14 cellular contexts compared by ENCODE assay signal in genomic region chr4:77010841-77011354, GRCh38.
DNase-seq lines count a peak whose midpoint lies in the region; ATAC-seq lines count a peak whose summit lies in the region.
"Had no signal": no experiment of that assay in that cellular context is flagged by ENCODE, and none has a peak within 500 bp of the region (broad histone marks: within the 10 kb centered on the region; RNA-seq: fewer than 3 reads in every experiment).

No MANE protein-coding gene starts in this region.

- H3K4me3 Mint-ChIP-seq in T-helper 2 cell treated with Interferon-gamma antibody and Interleukin-4, amounts not matched to agents 5 μg/mL and 100 μg/mL, for 36 hours: peak overlapping the region; percentile 39
- H3K4me3 Mint-ChIP-seq in activated T-cell treated with anti-CD3 and anti-CD28 coated beads, Interleukin-2, amount 50 U/mL, for 24 hours: no peak overlapping the region

- H3K27ac Mint-ChIP-seq in T-helper 2 cell treated with Interferon-gamma antibody and Interleukin-4, amounts not matched to agents 5 μg/mL and 100 μg/mL, for 36 hours: no peak overlapping the region
- no peak overlapping the region for H3K27ac Mint-ChIP-seq in activated T-cell treated with anti-CD3 and anti-CD28 coated beads, Interleukin-2, amount 50 U/mL, for 24 hours

- no peaks in the 10 kb centered on the region for H3K9me3 Mint-ChIP-seq in T-helper 2 cell treated with Interferon-gamma antibody and Interleukin-4, amounts not matched to agents 5 μg/mL and 100 μg/mL, for 36 hours
- no peaks in the 10 kb centered on the region for H3K9me3 Mint-ChIP-seq in activated T-cell treated with anti-CD3 and anti-CD28 coated beads, Interleukin-2, amount 50 U/mL, for 24 hours

- no peaks in the 10 kb centered on the region for H3K36me3 Mint-ChIP-seq in T-helper 2 cell treated with Interferon-gamma antibody and Interleukin-4, amounts not matched to agents 5 μg/mL and 100 μg/mL, for 36 hours (ENCODE audit: low read depth)
- peaks cover 56% of the 10 kb centered on the region for H3K36me3 Mint-ChIP-seq in activated T-cell treated with anti-CD3 and anti-CD28 coated beads, Interleukin-2, amount 50 U/mL, for 24 hours (ENCODE audit: low read depth)

- peaks cover 48% of the 10 kb centered on the region for H3K27me3 Mint-ChIP-seq in T-helper 2 cell treated with Interferon-gamma antibody and Interleukin-4, amounts not matched to agents 5 μg/mL and 100 μg/mL, for 36 hours (ENCODE audit: low read depth)
- no peaks in the 10 kb centered on the region for H3K27me3 Mint-ChIP-seq in activated T-cell treated with anti-CD3 and anti-CD28 coated beads, Interleukin-2, amount 50 U/mL, for 24 hours

- no peak for ATAC-seq in esophagus mucosa
- ATAC-seq: left ventricle myocardium superior had no signal

- peaks cover 37% of the 10 kb centered on the region for H3K4me1 Mint-ChIP-seq in T-helper 2 cell treated with Interferon-gamma antibody and Interleukin-4, amounts not matched to agents 5 μg/mL and 100 μg/mL, for 36 hours (ENCODE audit: low read depth)
- H3K4me1 Mint-ChIP-seq in activated T-cell treated with anti-CD3 and anti-CD28 coated beads, Interleukin-2, amount 50 U/mL, for 24 hours (ENCODE audit: low read depth): peaks cover 70% of the 10 kb centered on the region

- DNase-seq in T-helper 2 cell treated with Interferon-gamma antibody and Interleukin-4, amounts not matched to agents 5 μg/mL and 100 μg/mL, for 36 hours (ENCODE audit: low spot score): no peak
- DNase-seq in T-helper 2 cell: no peak
- DNase-seq in amniotic epithelial cell (ENCODE audit: low read depth): peak; percentile 86
- peak; percentile 72 for DNase-seq in glomerular endothelial cell (ENCODE audit: extremely low read depth, low read depth, low spot score)
- peak; percentile 30 for DNase-seq in stromal cell of bone marrow (ENCODE audit: low read depth)
- no peak for DNase-seq in islet precursor cell
- DNase-seq in activated T-cell treated with anti-CD3 and anti-CD28 coated beads, Interleukin-2, amount 50 U/mL, for 24 hours: no peak
- DNase-seq: adrenal gland; Calu3; effector CD8-positive, alpha-beta T cell; left ventricle myocardium superior; NCI-H2107; transverse colon had no signal

Comparison
In these comparisons a context has a peak if more than half of its experiments do, and no peak if none do; other contexts are left out.
1. DNase-seq: peak in amniotic epithelial cell (single experiment), glomerular endothelial cell (single experiment) and stromal cell of bone marrow (single experiment); none in T-helper 2 cell treated with Interferon-gamma antibody and Interleukin-4, amounts not matched to agents 5 μg/mL and 100 μg/mL, for 36 hours (single experiment), T-helper 2 cell (0 of 5), islet precursor cell (single experiment) and activated T-cell treated with anti-CD3 and anti-CD28 coated beads, Interleukin-2, amount 50 U/mL, for 24 hours (single experiment).